In genomic region chr3:174355505-174355904, GRCh38 we compare ENCODE assay signal across 8 cellular contexts.
DNase-seq lines count a peak whose midpoint lies in the region; ATAC-seq and TF ChIP-seq lines count a peak whose summit lies in the region.
"Had no signal": no experiment of that assay in that cellular context is flagged by ENCODE, and none has a peak within 500 bp of the region (broad histone marks: within the 10 kb centered on the region; RNA-seq: fewer than 3 reads in every experiment).

No MANE protein-coding gene starts in this region.

- H4K20me1 ChIP-seq in mammary epithelial cell (ENCODE audit: insufficient read depth, low read length): no peaks in the 10 kb centered on the region

- H3K9me3 ChIP-seq in mammary epithelial cell (replicated peaks; ENCODE audit: insufficient read depth, low read length) (no peaks in the 10 kb centered on the region), trophoblast cell (ENCODE audit: insufficient read depth, low read depth, low read length) (no peaks in the 10 kb centered on the region)

- no peaks in the 10 kb centered on the region for H3K27me3 Mint-ChIP-seq in progenitor cell of endocrine pancreas
- H3K27me3 Mint-ChIP-seq: activated naive CD8-positive, alpha-beta T cell treated with anti-CD3 and anti-CD28 coated beads, Interleukin-2, amount 10 ng/mL, durations not matched to agents 7 days and 5 days had no signal

- BruUV-seq in mammary epithelial cell (replicated peaks; lab: Mats Ljungman, UMichigan): no TSS peak

- no peak overlapping the region for H2BK5ac ChIP-seq in trophoblast cell (ENCODE audit: low read depth, low read length, poor library complexity)

- no peak overlapping the region for H2BK12ac ChIP-seq in trophoblast cell (ENCODE audit: low read length)

- no peak overlapping the region for H3K27ac Mint-ChIP-seq in progenitor cell of endocrine pancreas
- H3K27ac Mint-ChIP-seq: activated naive CD8-positive, alpha-beta T cell treated with anti-CD3 and anti-CD28 coated beads, Interleukin-2, amount 10 ng/mL, durations not matched to agents 7 days and 5 days had no signal

- H3K36me3 ChIP-seq in mammary epithelial cell (ENCODE audit: insufficient read depth, low read length) (no peaks in the 10 kb centered on the region), trophoblast cell (ENCODE audit: control insufficient read depth in 1 of 2, insufficient read depth in 2 of 2, low read length in 2 of 2) (no peaks in the 10 kb centered on the region)

- H3K9ac ChIP-seq in mammary epithelial cell (ENCODE audit: insufficient read depth, low read length) (no peak overlapping the region), trophoblast cell (ENCODE audit: low read length) (no peak overlapping the region)

- no peak overlapping the region for H3K4ac ChIP-seq in trophoblast cell (ENCODE audit: low read depth, low read length)

- H3K36me3 Mint-ChIP-seq in progenitor cell of endocrine pancreas (ENCODE audit: insufficient read depth): no peaks in the 10 kb centered on the region
- H3K36me3 Mint-ChIP-seq: activated naive CD8-positive, alpha-beta T cell treated with anti-CD3 and anti-CD28 coated beads, Interleukin-2, amount 10 ng/mL, durations not matched to agents 7 days and 5 days had no signal

- CTCF ChIA-PET in mammary epithelial cell (lab: Charles Lee; ENCODE audit: low non-redundant PET): interaction anchor here (0.5 kb wide), 1 partner anchor 108 kb away, joined by 3 read pairs; no protein-coding TSS in a partner anchor

- H4K8ac ChIP-seq in trophoblast cell (ENCODE audit: low read depth, low read length): no peak overlapping the region

- no peaks in the 10 kb centered on the region for H3K4me1 Mint-ChIP-seq in progenitor cell of endocrine pancreas (ENCODE audit: low read depth)
- H3K4me1 Mint-ChIP-seq: activated naive CD8-positive, alpha-beta T cell treated with anti-CD3 and anti-CD28 coated beads, Interleukin-2, amount 10 ng/mL, durations not matched to agents 7 days and 5 days had no signal

- no peaks in the 10 kb centered on the region for H3K9me3 Mint-ChIP-seq in progenitor cell of endocrine pancreas (ENCODE audit: low read depth)
- H3K9me3 Mint-ChIP-seq: activated naive CD8-positive, alpha-beta T cell treated with anti-CD3 and anti-CD28 coated beads, Interleukin-2, amount 10 ng/mL, durations not matched to agents 7 days and 5 days had no signal

- H2AFZ ChIP-seq in mammary epithelial cell (ENCODE audit: low read depth, low read length) (no peak overlapping the region), trophoblast cell (ENCODE audit: insufficient read depth, low read length, poor library complexity) (no peak overlapping the region)

- intact Hi-C loops in mammary epithelial cell (cut with micrococcal nuclease): no loop called here

- H3K79me2 ChIP-seq in mammary epithelial cell (ENCODE audit: insufficient read depth, low read length) (no peaks in the 10 kb centered on the region), trophoblast cell (ENCODE audit: control insufficient read depth, insufficient read depth, low read length, poor library complexity) (no peaks in the 10 kb centered on the region)

- H3K18ac ChIP-seq in trophoblast cell (ENCODE audit: low read length): no peak overlapping the region

- no peak overlapping the region for H3K23ac ChIP-seq in trophoblast cell (ENCODE audit: low read length)

- no peaks in the 10 kb centered on the region for H3K79me1 ChIP-seq in trophoblast cell (ENCODE audit: low read length)

- no peaks in the 10 kb centered on the region for H3K27me3 ChIP-seq in mammary epithelial cell (ENCODE audit: insufficient read depth, low read length)
- H3K27me3 ChIP-seq in trophoblast cell (ENCODE audit: insufficient read depth, low read length): no peaks in the 10 kb centered on the region

- H2AK5ac ChIP-seq in trophoblast cell (ENCODE audit: low read length): no peak overlapping the region

- dilution Hi-C loops in mammary epithelial cell (cut with HindIII; ENCODE audit: low sequenced_read_pairs): no loop called here

- H2BK120ac ChIP-seq in trophoblast cell (ENCODE audit: insufficient read depth, low read length, poor library complexity): no peak overlapping the region

- in situ Hi-C loops in mammary epithelial cell (cut with MboI; ENCODE audit: low sequenced_read_pairs in 2 of 2): no loop called here

- ATAC-seq in GM18502 (IDR thresholded peaks at IDR 0.05; ENCODE audit: poor library complexity, unreplicated experiment): peak; percentile 53

- peak in 1 of 2 donors; percentile 45 for TF ChIP-seq CTCF in mammary epithelial cell (conservative IDR thresholded peaks at IDR 0.05 in 1 of 2, IDR thresholded peaks at IDR 0.05 in 1 of 2; ENCODE audit: extremely low read depth in 1 of 2, insufficient read depth in 1 of 2, low read depth in 1 of 2, low read length in 2 of 2)
- no peak for TF ChIP-seq CTCF in progenitor cell of endocrine pancreas (IDR thresholded peaks at IDR 0.05; ENCODE audit: unreplicated experiment)

- H3K27ac ChIP-seq in mammary epithelial cell (ENCODE audit: insufficient read depth, low read depth, low read length) (no peak overlapping the region), trophoblast cell (ENCODE audit: low read depth, low read length) (no peak overlapping the region)

- WGBS in mammary epithelial cell (ENCODE audit: low coverage, missing lambda C conversion rate): 0% methylated on average over 1 of the region's 1 CpG
- no CpG with 5 or more reads among the region's 1 CpG for WGBS in trophoblast cell (ENCODE audit: extremely low coverage, insufficient coverage, insufficient read length)

- H3K4me1 ChIP-seq in mammary epithelial cell (ENCODE audit: insufficient read depth, low read length): no peaks in the 10 kb centered on the region
- no peaks in the 10 kb centered on the region for H3K4me1 ChIP-seq in trophoblast cell (ENCODE audit: control insufficient read depth in 1 of 2, insufficient read depth in 2 of 2, low read length in 2 of 2)

- DNase-seq in NCI-H1436 treated with DMSO at 0.1 percent for 48 hours (lab: John Stamatoyannopoulos, UW): peak; percentile 30
- DNase-seq in mammary epithelial cell: peak; percentile 21
- peak; percentile 56 to 81 for DNase-seq in trophoblast cell
- DNase-seq in activated effector memory CD4-positive, alpha-beta T cell treated with anti-CD3 and anti-CD28 coated beads, Interleukin-2, amount 50 U/mL, for 16 hours: no peak
- no peak for DNase-seq in hippocampal formation (lab: John Stamatoyannopoulos, UW)
- DNase-seq in progenitor cell of endocrine pancreas (ENCODE audit: low spot score, unreplicated experiment): no peak
- DNase-seq: activated naive CD8-positive, alpha-beta T cell treated with anti-CD3 and anti-CD28 coated beads, Interleukin-2, amount 10 ng/mL, durations not matched to agents 7 days and 5 days had no signal

- H3K14ac ChIP-seq in trophoblast cell (ENCODE audit: low read length): no peak overlapping the region

- no peak overlapping the region for H3K4me2 ChIP-seq in mammary epithelial cell (ENCODE audit: insufficient read depth, low read depth, low read length)
- no peak overlapping the region for H3K4me2 ChIP-seq in trophoblast cell (ENCODE audit: low read length)

- H4K91ac ChIP-seq in trophoblast cell (ENCODE audit: low read depth, low read length): no peak overlapping the region

- H3K4me3 ChIP-seq in mammary epithelial cell (replicated peaks in 1 of 3; ENCODE audit: insufficient read depth in 1 of 3, low read depth in 2 of 3, low read length in 3 of 3): no peak overlapping the region
- H3K4me3 ChIP-seq in trophoblast cell (ENCODE audit: low read depth, low read length): no peak overlapping the region

- H4K12ac ChIP-seq in trophoblast cell (ENCODE audit: low read depth, low read length): no peak overlapping the region

- H3K4me3 Mint-ChIP-seq in progenitor cell of endocrine pancreas (ENCODE audit: low read depth): no peak overlapping the region
- H3K4me3 Mint-ChIP-seq: activated naive CD8-positive, alpha-beta T cell treated with anti-CD3 and anti-CD28 coated beads, Interleukin-2, amount 10 ng/mL, durations not matched to agents 7 days and 5 days had no signal

Comparison
In these comparisons a context has a peak if more than half of its experiments do, and no peak if none do; other contexts are left out.
1. DNase-seq: peak in NCI-H1436 treated with DMSO at 0.1 percent for 48 hours (single experiment), mammary epithelial cell (single experiment) and trophoblast cell (2 of 2); none in activated effector memory CD4-positive, alpha-beta T cell treated with anti-CD3 and anti-CD28 coated beads, Interleukin-2, amount 50 U/mL, for 16 hours (single experiment), hippocampal formation (0 of 2) and progenitor cell of endocrine pancreas (single experiment).